ENCODE assay signal across 15 cellular contexts in the genomic region with DNA sequence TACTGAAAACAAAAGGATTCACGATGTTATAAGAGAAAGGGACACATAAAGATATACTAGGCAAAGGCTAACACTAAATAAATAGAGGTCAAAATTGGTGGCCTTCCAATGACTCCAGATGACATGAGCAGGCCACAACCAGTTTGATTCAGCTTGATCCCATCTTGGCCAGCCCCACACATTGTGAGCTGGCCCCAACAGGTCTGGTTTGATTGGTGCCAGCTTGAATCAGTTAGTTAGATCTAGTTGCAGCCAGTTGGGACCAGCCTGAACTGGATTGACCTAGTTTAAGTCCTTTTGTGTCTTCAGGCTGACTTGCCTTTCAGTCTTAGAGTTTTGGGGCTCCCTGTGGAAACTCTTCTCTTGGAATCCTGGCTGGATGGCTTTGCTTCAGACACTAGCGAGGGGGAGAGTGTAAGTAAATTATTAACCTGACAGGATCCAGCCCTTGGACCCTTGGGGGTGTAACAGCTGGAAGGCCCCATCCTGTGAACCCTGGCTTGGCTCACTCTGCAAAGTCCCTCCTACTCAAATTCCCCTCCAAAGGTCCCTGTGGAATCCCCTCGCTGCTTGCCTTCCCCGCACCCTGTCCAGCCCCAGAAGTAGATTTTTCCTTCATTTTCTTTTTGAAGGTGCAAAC. TPM values are rescaled to one million over a fixed set of nuclear protein-coding genes. Genes with fewer than 3 reads are reported as not detected.
"Had no signal": no experiment of that assay in that cellular context is flagged by ENCODE, and none has a peak within 500 bp of the region (broad histone marks: within the 10 kb centered on the region; RNA-seq: fewer than 3 reads in every experiment).

No MANE protein-coding gene starts in this region.

- H3K27ac ChIP-seq: body of pancreas, sigmoid colon, suprapubic skin had no signal

- H3K27me3 ChIP-seq: body of pancreas, sigmoid colon had no signal

- H3K9me3 ChIP-seq: body of pancreas, sigmoid colon, suprapubic skin had no signal

- H3K4me1 ChIP-seq: sigmoid colon had no signal

- DNase-seq: activated effector memory CD4-positive, alpha-beta T cell treated with Interleukin-2 at 50 U/mL for 16 hours; activated T-cell treated with anti-CD3 and anti-CD28 coated beads, Interleukin-2, amount 50 U/mL, for 1 hour; amniotic stem cell; body of pancreas; cerebellar nuclear complex; hypothalamus; left cardiac atrium; natural killer cell; sigmoid colon; stimulated activated naive CD8-positive, alpha-beta T cell treated with anti-CD3 and anti-CD28 coated beads, Interleukin-15, Interleukin-2, amounts not matched to agents 100 U/mL and 50 U/mL, for 24 hours had no signal

- ATAC-seq: activated CD4-positive, CD25-positive, alpha-beta regulatory T cell treated with anti-CD3 and anti-CD28 coated beads, Interleukin-2, amount 50 U/mL, for 24 hours; body of pancreas; left cardiac atrium; natural killer cell; stimulated activated naive CD8-positive, alpha-beta T cell treated with anti-CD3 and anti-CD28 coated beads, Interleukin-15, Interleukin-2, amounts not matched to agents 100 U/mL and 50 U/mL, for 24 hours had no signal

- H3K4me3 ChIP-seq: body of pancreas, sigmoid colon had no signal

- H3K36me3 ChIP-seq: sigmoid colon, suprapubic skin had no signal

RNA-seq across cellular contexts. Expression of a gene that starts 36.2 kb away (rescaled TPM):
- total RNA-seq: body of pancreas; epithelial cell of proximal tubule; pulmonary artery endothelial cell; sigmoid colon; T-helper 2 cell treated with Interferon-gamma antibody and Interleukin-4, amounts not matched to agents 100 ng/mL and 5 ng/mL, for 36 hours had no signal
